Comparison of ENCODE assay signal across 31 cellular contexts in the genomic region with DNA sequence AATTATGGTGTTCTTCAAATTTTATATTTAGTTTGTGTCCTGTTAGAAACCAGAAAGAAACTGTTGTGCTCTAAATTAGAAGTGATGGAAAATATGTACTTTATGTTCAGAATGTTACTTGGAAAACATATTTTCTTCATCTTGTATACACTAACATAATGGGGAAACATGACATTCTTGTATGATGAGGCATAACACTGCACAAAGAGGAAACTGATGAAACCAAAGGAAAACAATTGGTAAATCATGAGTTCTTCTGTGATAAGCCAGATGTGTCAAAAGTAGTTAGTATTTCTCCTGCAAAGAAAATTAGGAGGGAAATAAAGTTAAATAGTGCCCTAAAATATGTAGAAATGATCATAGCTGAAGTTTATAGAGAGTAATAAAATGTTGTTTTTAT.
DNase-seq lines count a peak whose midpoint lies in the region; ATAC-seq, FAIRE-seq and TF ChIP-seq lines count a peak whose summit lies in the region.
"Had no signal": no experiment of that assay in that cellular context is flagged by ENCODE, and none has a peak within 500 bp of the region (broad histone marks: within the 10 kb centered on the region; RNA-seq: fewer than 3 reads in every experiment).

No MANE protein-coding gene starts in this region.

- H2AFZ ChIP-seq in mammary epithelial cell (ENCODE audit: low read depth, low read length): no peak overlapping the region
- H2AFZ ChIP-seq: neural progenitor cell had no signal

- H3K79me2 ChIP-seq in mammary epithelial cell (ENCODE audit: insufficient read depth, low read length): no peaks in the 10 kb centered on the region

- H3K4me3 ChIP-seq in mammary epithelial cell (replicated peaks in 1 of 3; ENCODE audit: insufficient read depth in 1 of 3, low read depth in 2 of 3, low read length in 3 of 3) (no peak overlapping the region), bronchial epithelial cell (ENCODE audit: low read depth, low read length) (no peak overlapping the region), fibroblast of the aortic adventitia (ENCODE audit: low read depth, low read length) (no peak overlapping the region), endodermal cell (ENCODE audit: low read length) (no peak overlapping the region)
- H3K4me3 ChIP-seq: ascending aorta, BLaER1, lower lobe of right lung, neural progenitor cell, Peyer's patch, sigmoid colon, upper lobe of left lung had no signal

- no peaks in the 10 kb centered on the region for H3K36me3 Mint-ChIP-seq in MCF 10A (ENCODE audit: insufficient read depth, unreplicated experiment)
- no peaks in the 10 kb centered on the region for H3K36me3 Mint-ChIP-seq in endodermal cell (ENCODE audit: low read depth)
- H3K36me3 Mint-ChIP-seq: activated CD8-positive, alpha-beta memory T cell treated with anti-CD3 and anti-CD28 coated beads, Interleukin-2, amount 10 ng/mL, durations not matched to agents 7 days and 5 days; neural progenitor cell had no signal

- H3K36me3 ChIP-seq in mammary epithelial cell (ENCODE audit: insufficient read depth, low read length): no peaks in the 10 kb centered on the region
- no peaks in the 10 kb centered on the region for H3K36me3 ChIP-seq in bronchial epithelial cell (ENCODE audit: control insufficient read depth, insufficient read depth, low read length)
- H3K36me3 ChIP-seq in endodermal cell (ENCODE audit: control insufficient read depth, insufficient read depth, low read length): no peaks in the 10 kb centered on the region
- H3K36me3 ChIP-seq: ascending aorta, BLaER1, lower lobe of right lung, neural progenitor cell, Peyer's patch, sigmoid colon, upper lobe of left lung had no signal

- H3K9me3 ChIP-seq in mammary epithelial cell (replicated peaks; ENCODE audit: insufficient read depth, low read length) (no peaks in the 10 kb centered on the region), endodermal cell (ENCODE audit: control insufficient read depth, low read length) (no peaks in the 10 kb centered on the region)
- H3K9me3 ChIP-seq: BLaER1, Caco-2, Peyer's patch, sigmoid colon, upper lobe of left lung had no signal

- no peak for ATAC-seq in GM21515 (IDR thresholded peaks at IDR 0.05; ENCODE audit: unreplicated experiment)
- ATAC-seq: activated CD8-positive, alpha-beta memory T cell treated with anti-CD3 and anti-CD28 coated beads, Interleukin-2, amount 10 ng/mL, durations not matched to agents 7 days and 5 days; HepG2; lower lobe of right lung; T-helper 17 cell had no signal

- H3K9ac ChIP-seq in mammary epithelial cell (ENCODE audit: insufficient read depth, low read length) (no peak overlapping the region), endodermal cell (ENCODE audit: extremely low read depth, low read length, poor library complexity, severe bottlenecking) (no peak overlapping the region)
- H3K9ac ChIP-seq: BLaER1, neural progenitor cell had no signal

- CTCF ChIA-PET in MCF 10A (lab: Yijun Ruan, JAX): interaction anchor here (1.2 kb wide), 1 partner anchor 103 kb away, joined by 3 read pairs; no protein-coding TSS in a partner anchor
- CTCF ChIA-PET in mammary epithelial cell (lab: Charles Lee; ENCODE audit: low non-redundant PET): no interaction called here

- DNase-seq in MCF 10A (ENCODE audit: unreplicated experiment) (peak; percentile 50), mammary epithelial cell (no peak), bronchial epithelial cell (ENCODE audit: low read depth) (peak; percentile 33), fibroblast of the aortic adventitia (ENCODE audit: low read depth) (peak; percentile 75), endodermal cell (no peak), iPS-NIHi7 (ENCODE audit: extremely low spot score) (no peak)
- no peak for DNase-seq in activated CD4-positive, alpha-beta T cell treated with anti-CD3 and anti-CD28 coated beads, Interleukin-2, amount 50 U/mL, for 4 hours
- DNase-seq: 8988T; activated CD4-positive, alpha-beta T cell treated with anti-CD3 and anti-CD28 coated beads for 48 hours; activated CD8-positive, alpha-beta memory T cell treated with anti-CD3 and anti-CD28 coated beads, Interleukin-2, amount 10 ng/mL, durations not matched to agents 7 days and 5 days; activated naive CD4-positive, alpha-beta T cell treated with anti-CD3 and anti-CD28 coated beads, Interleukin-2, amount 50 U/mL, for 16 hours; Caco-2; DMS79 treated with DMSO at 0.1 percent for 48 hours; erythroblast; glutamatergic neuron; kidney glomerular epithelial cell; lower lobe of right lung; NCI-H1694; NCI-H2171; NCI-H526; Peyer's patch; sigmoid colon; T-helper 17 cell; upper lobe of left lung had no signal

- H3K27ac Mint-ChIP-seq in MCF 10A (ENCODE audit: low read depth, unreplicated experiment) (peak overlapping the region; percentile 0), endodermal cell (no peak overlapping the region)
- H3K27ac Mint-ChIP-seq: activated CD8-positive, alpha-beta memory T cell treated with anti-CD3 and anti-CD28 coated beads, Interleukin-2, amount 10 ng/mL, durations not matched to agents 7 days and 5 days; activated T-helper 1 cell treated with anti-CD3 and anti-CD28 coated beads, Interleukin-12 subunit alpha, Interleukin-12 subunit beta, Interleukin-2, Interleukin-4 antibody, amounts not matched to agents 30 ng/mL and 10 ng/mL and 1 ng/mL, durations not matched to agents 14 hours and 24 hours and 36 hours; neural progenitor cell; T-helper 17 cell had no signal

- H3K27me3 ChIP-seq in mammary epithelial cell (ENCODE audit: insufficient read depth, low read length) (no peaks in the 10 kb centered on the region), bronchial epithelial cell (ENCODE audit: control insufficient read depth, insufficient read depth, low read length) (no peaks in the 10 kb centered on the region), endodermal cell (ENCODE audit: control insufficient read depth, insufficient read depth, low read length, poor library complexity, severe bottlenecking) (peaks cover 6% of the 10 kb centered on the region)
- H3K27me3 ChIP-seq: ascending aorta, BLaER1, neural progenitor cell, Peyer's patch, sigmoid colon, upper lobe of left lung had no signal

- POLR2A ChIA-PET in MCF 10A (lab: Yijun Ruan, JAX): interaction anchor here (0.5 to 0.6 kb wide), 2 partner anchors 21 to 207 kb away, joined by 3 read pairs; no protein-coding TSS in a partner anchor

- H3K9me3 Mint-ChIP-seq in MCF 10A (ENCODE audit: unreplicated experiment) (peaks cover 15% of the 10 kb centered on the region), endodermal cell (peaks cover 5% of the 10 kb centered on the region)
- H3K9me3 Mint-ChIP-seq: neural progenitor cell had no signal

- H3K27me3 Mint-ChIP-seq in MCF 10A (ENCODE audit: insufficient read depth, unreplicated experiment) (no peaks in the 10 kb centered on the region), endodermal cell (ENCODE audit: insufficient read depth) (peaks cover 29% of the 10 kb centered on the region)
- H3K27me3 Mint-ChIP-seq: activated CD8-positive, alpha-beta memory T cell treated with anti-CD3 and anti-CD28 coated beads, Interleukin-2, amount 10 ng/mL, durations not matched to agents 7 days and 5 days; T-helper 17 cell had no signal

- in situ Hi-C loops in mammary epithelial cell (cut with MboI; ENCODE audit: low sequenced_read_pairs in 2 of 2): no loop called here

- no peaks in the 10 kb centered on the region for H4K20me1 ChIP-seq in mammary epithelial cell (ENCODE audit: insufficient read depth, low read length)
- H4K20me1 ChIP-seq: BLaER1 had no signal

- H3K4me1 Mint-ChIP-seq in MCF 10A (ENCODE audit: insufficient read depth, unreplicated experiment) (peaks cover 24% of the 10 kb centered on the region), endodermal cell (peaks cover 3% of the 10 kb centered on the region)
- H3K4me1 Mint-ChIP-seq: activated CD8-positive, alpha-beta memory T cell treated with anti-CD3 and anti-CD28 coated beads, Interleukin-2, amount 10 ng/mL, durations not matched to agents 7 days and 5 days; T-helper 17 cell had no signal

- no peak overlapping the region for H3K27ac ChIP-seq in mammary epithelial cell (ENCODE audit: insufficient read depth, low read depth, low read length)
- no peak overlapping the region for H3K27ac ChIP-seq in endodermal cell (ENCODE audit: low read depth, low read length)
- H3K27ac ChIP-seq: ascending aorta, BLaER1, lower lobe of right lung, neural progenitor cell, Peyer's patch, sigmoid colon, upper lobe of left lung had no signal

- H3K4me2 ChIP-seq in mammary epithelial cell (ENCODE audit: insufficient read depth, low read depth, low read length): no peak overlapping the region
- H3K4me2 ChIP-seq: BLaER1, neural progenitor cell had no signal

- BruUV-seq in MCF 10A (replicated peaks; lab: Mats Ljungman, UMichigan) (no TSS peak), mammary epithelial cell (replicated peaks; lab: Mats Ljungman, UMichigan) (no TSS peak)

- intact Hi-C loops in MCF 10A (cut with micrococcal nuclease): loop anchor here (5.0 kb wide), 1 partner anchor 112 kb away; the partner anchor contains the start of gene FBN2
- intact Hi-C loops in mammary epithelial cell (cut with micrococcal nuclease): no loop called here

- dilution Hi-C loops in mammary epithelial cell (cut with HindIII; ENCODE audit: low sequenced_read_pairs): no loop called here

- no peak overlapping the region for H3K4me3 Mint-ChIP-seq in MCF 10A (ENCODE audit: unreplicated experiment)
- H3K4me3 Mint-ChIP-seq in endodermal cell: no peak overlapping the region
- H3K4me3 Mint-ChIP-seq: activated CD8-positive, alpha-beta memory T cell treated with anti-CD3 and anti-CD28 coated beads, Interleukin-2, amount 10 ng/mL, durations not matched to agents 7 days and 5 days; activated T-helper 1 cell treated with anti-CD3 and anti-CD28 coated beads, Interleukin-12 subunit alpha, Interleukin-12 subunit beta, Interleukin-2, Interleukin-4 antibody, amounts not matched to agents 30 ng/mL and 10 ng/mL and 1 ng/mL, durations not matched to agents 14 hours and 24 hours and 36 hours; neural progenitor cell; T-helper 17 cell had no signal

- TF ChIP-seq CTCF in MCF 10A (IDR thresholded peaks at IDR 0.05; ENCODE audit: unreplicated experiment) (no peak), mammary epithelial cell (conservative IDR thresholded peaks at IDR 0.05 in 1 of 2, IDR thresholded peaks at IDR 0.05 in 1 of 2; ENCODE audit: extremely low read depth in 1 of 2, insufficient read depth in 1 of 2, low read depth in 1 of 2, low read length in 2 of 2) (no peak), bronchial epithelial cell (IDR thresholded peaks at IDR 0.05; ENCODE audit: insufficient read depth, low read length, severe bottlenecking) (no peak), fibroblast of the aortic adventitia (IDR thresholded peaks at IDR 0.05; ENCODE audit: insufficient read depth, low read length) (no peak), endodermal cell (conservative IDR thresholded peaks at IDR 0.05) (no peak)

- H3K4me1 ChIP-seq in mammary epithelial cell (ENCODE audit: insufficient read depth, low read length) (no peaks in the 10 kb centered on the region), endodermal cell (ENCODE audit: control insufficient read depth, insufficient read depth, low read length) (no peaks in the 10 kb centered on the region)
- H3K4me1 ChIP-seq: ascending aorta, BLaER1, Caco-2, lower lobe of right lung, neural progenitor cell, Peyer's patch, sigmoid colon, upper lobe of left lung had no signal

- no peak for FAIRE-seq in bronchial epithelial cell (lab: Jason Lieb, UNC)
- FAIRE-seq: GM12892, HepG2 had no signal

Comparison
In these comparisons a context has a peak if more than half of its experiments do, and no peak if none do; other contexts are left out.
1. DNase-seq: peak in MCF 10A (single experiment), bronchial epithelial cell (single experiment) and fibroblast of the aortic adventitia (single experiment); none in mammary epithelial cell (single experiment), endodermal cell (single experiment), iPS-NIHi7 (single experiment) and activated CD4-positive, alpha-beta T cell treated with anti-CD3 and anti-CD28 coated beads, Interleukin-2, amount 50 U/mL, for 4 hours (0 of 2).